9 cellular contexts compared by ENCODE assay signal in the genomic region with DNA sequence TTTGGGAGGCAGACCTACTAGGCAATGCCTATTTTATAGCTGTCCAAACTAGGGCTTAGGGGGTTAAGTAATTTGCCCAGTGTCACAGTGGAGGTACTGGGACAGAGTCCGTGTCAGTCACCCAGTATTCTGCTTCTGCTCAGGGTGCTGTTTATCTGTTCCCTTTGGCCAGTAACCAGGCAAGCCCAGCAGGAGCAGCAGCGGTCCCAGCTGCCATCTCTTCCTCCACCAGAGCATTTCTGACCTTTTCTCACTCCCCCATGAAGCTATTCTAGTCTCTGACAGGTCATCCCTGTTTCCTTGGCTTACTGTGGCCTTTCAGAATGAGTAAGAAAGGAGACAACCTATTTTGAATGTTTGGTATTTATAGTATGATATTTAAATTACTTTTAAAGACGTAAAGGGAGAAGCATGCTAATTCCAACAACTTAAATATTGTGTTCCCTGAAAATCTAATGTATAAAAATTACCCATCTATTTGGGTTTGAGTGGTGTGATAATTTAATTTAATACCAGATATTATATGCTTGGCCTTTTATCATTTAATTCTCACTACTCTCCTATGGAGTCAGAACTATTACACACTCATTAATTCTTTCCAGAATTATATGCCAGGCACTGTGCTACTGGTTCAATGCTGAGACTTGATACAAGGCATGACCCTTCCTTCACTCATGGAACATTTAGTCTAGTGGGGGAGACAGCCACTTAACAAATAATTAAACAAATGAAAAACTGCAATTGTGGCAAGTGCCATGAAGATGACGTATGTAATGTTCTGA.
A peak's percentile ranks its signal among the peaks of the same experiment; 100 is the strongest.
DNase-seq lines count a peak whose midpoint lies in the region; ATAC-seq and TF ChIP-seq lines count a peak whose summit lies in the region.
"Had no signal": no experiment of that assay in that cellular context is flagged by ENCODE, and none has a peak within 500 bp of the region (broad histone marks: within the 10 kb centered on the region; RNA-seq: fewer than 3 reads in every experiment).

No MANE protein-coding gene starts in this region.

- TF ChIP-seq CTCF in natural killer cell (IDR thresholded peaks at IDR 0.05) = no peak

- intact Hi-C loops in activated CD4-positive, alpha-beta T cell treated with anti-CD3 and anti-CD28 coated beads for 36 hours (cut with DNase I, micrococcal nuclease) = no loop called here
- intact Hi-C loops in natural killer cell (cut with micrococcal nuclease) = no loop called here

- peaks cover 35% of the 10 kb centered on the region for H3K36me3 Mint-ChIP-seq in activated CD4-positive, alpha-beta T cell treated with anti-CD3 and anti-CD28 coated beads for 36 hours (ENCODE audit: low read depth)
- peaks cover 5% of the 10 kb centered on the region for H3K36me3 Mint-ChIP-seq in natural killer cell

- peak; percentile 42 for ATAC-seq in activated CD4-positive, alpha-beta T cell treated with anti-CD3 and anti-CD28 coated beads for 36 hours
- peak; percentile 95 for ATAC-seq in GM21619 (IDR thresholded peaks at IDR 0.05; ENCODE audit: unreplicated experiment)
- ATAC-seq in HG03442 (IDR thresholded peaks at IDR 0.05; ENCODE audit: unreplicated experiment) = peak; percentile 98
- no peak for ATAC-seq in natural killer cell

- CTCF ChIA-PET in activated CD4-positive, alpha-beta T cell treated with anti-CD3 and anti-CD28 coated beads for 36 hours (lab: Charles Lee) = no interaction called here

- no peak overlapping the region for H3K4me3 Mint-ChIP-seq in activated CD4-positive, alpha-beta T cell treated with anti-CD3 and anti-CD28 coated beads for 36 hours
- H3K4me3 Mint-ChIP-seq in natural killer cell = no peak overlapping the region
- H3K4me3 Mint-ChIP-seq: activated T-cell treated with anti-CD3 and anti-CD28 coated beads, Interleukin-2, amount 50 U/mL, for 4 hours had no signal

- H3K27ac Mint-ChIP-seq in activated CD4-positive, alpha-beta T cell treated with anti-CD3 and anti-CD28 coated beads for 36 hours = peak overlapping the region; percentile 27
- H3K27ac Mint-ChIP-seq in natural killer cell = peak overlapping the region; percentile 4 to 64

- H3K4me1 Mint-ChIP-seq in activated CD4-positive, alpha-beta T cell treated with anti-CD3 and anti-CD28 coated beads for 36 hours = peaks cover 42% of the 10 kb centered on the region
- H3K4me1 Mint-ChIP-seq in natural killer cell = peaks cover 20 to 27% of the 10 kb centered on the region in 2 donors

- DNase-seq in activated CD4-positive, alpha-beta T cell treated with anti-CD3 and anti-CD28 coated beads for 36 hours = peak; percentile 9
- no peak for DNase-seq in activated CD4-positive, alpha-beta T cell treated with anti-CD3 and anti-CD28 coated beads, Interleukin-2, amount 50 U/mL, for 4 hours
- no peak for DNase-seq in natural killer cell
- no peak for DNase-seq in medulla oblongata (ENCODE audit: extremely low spot score)
- DNase-seq in hippocampal formation (lab: John Stamatoyannopoulos, UW) = no peak
- no peak for DNase-seq in activated gamma-delta T cell treated with Interleukin-2 at 50 U/mL for 16 hours
- DNase-seq: activated T-cell treated with anti-CD3 and anti-CD28 coated beads, Interleukin-2, amount 50 U/mL, for 4 hours had no signal

- POLR2A ChIA-PET in activated CD4-positive, alpha-beta T cell treated with anti-CD3 and anti-CD28 coated beads for 36 hours (lab: Charles Lee) = no interaction called here

- no peaks in the 10 kb centered on the region for H3K27me3 Mint-ChIP-seq in activated CD4-positive, alpha-beta T cell treated with anti-CD3 and anti-CD28 coated beads for 36 hours
- peaks cover 0 to 6% of the 10 kb centered on the region in 2 donors for H3K27me3 Mint-ChIP-seq in natural killer cell (ENCODE audit: low read depth in 2 of 2)

- no peaks in the 10 kb centered on the region for H3K9me3 Mint-ChIP-seq in activated CD4-positive, alpha-beta T cell treated with anti-CD3 and anti-CD28 coated beads for 36 hours (ENCODE audit: low read depth)
- H3K9me3 Mint-ChIP-seq in natural killer cell = no peaks in the 10 kb centered on the region
- H3K9me3 Mint-ChIP-seq: activated T-cell treated with anti-CD3 and anti-CD28 coated beads, Interleukin-2, amount 50 U/mL, for 4 hours had no signal

Comparison
In these comparisons a context has a peak if more than half of its experiments do, and no peak if none do; other contexts are left out.
1. ATAC-seq: peak in activated CD4-positive, alpha-beta T cell treated with anti-CD3 and anti-CD28 coated beads for 36 hours (single experiment), GM21619 (single experiment) and HG03442 (single experiment); none in natural killer cell (0 of 3).